ENCODE assay signal across 23 cellular contexts in the genomic region with DNA sequence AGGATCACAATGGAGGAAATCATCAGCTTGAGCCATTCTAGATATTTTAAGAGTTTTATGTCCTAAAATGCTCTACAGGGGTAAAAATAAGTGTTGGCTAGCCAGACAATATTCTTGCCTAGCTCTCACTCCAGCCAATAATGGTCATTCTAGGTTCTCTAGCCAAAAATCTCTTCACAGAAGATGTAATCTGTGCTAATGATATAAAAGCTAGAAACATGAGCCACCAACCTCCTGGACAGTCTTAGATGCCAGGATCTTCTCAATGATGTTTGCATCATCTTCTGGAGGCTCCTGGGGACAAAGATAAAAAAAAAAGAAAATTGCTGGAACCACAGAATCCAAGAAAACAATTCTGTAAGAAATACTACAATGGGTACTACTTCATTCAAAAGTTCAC.
"Had no signal": no experiment of that assay in that cellular context is flagged by ENCODE, and none has a peak within 500 bp of the region (broad histone marks: within the 10 kb centered on the region; RNA-seq: fewer than 3 reads in every experiment).

No MANE protein-coding gene starts in this region.

- H3K27ac ChIP-seq: colonic mucosa, pancreas, prostate gland, right lobe of liver, spleen, tibial artery, upper lobe of right lung, vagina had no signal

- H3K27me3 ChIP-seq: colonic mucosa, pancreas, right lobe of liver, spleen, tibial artery, upper lobe of right lung, vagina had no signal

- H3K27me3 Mint-ChIP-seq: naive B cell; stimulated activated memory B cell treated with anti-CD40 and anti-IgM and Interleukin-4, amounts not matched to agents 10 μg/mL and 1 μg/mL and 100 μg/mL, for 72 hours; stimulated activated naive CD8-positive, alpha-beta T cell treated with anti-CD3 and anti-CD28 coated beads, Interleukin-15, Interleukin-2, amounts not matched to agents 100 ng/mL and 50 ng/mL, for 24 hours had no signal

- H3K36me3 ChIP-seq: colonic mucosa, prostate gland, right lobe of liver had no signal

- H3K4me3 Mint-ChIP-seq: endodermal cell; naive B cell; nephron; stimulated activated memory B cell treated with anti-CD40 and anti-IgM and Interleukin-4, amounts not matched to agents 10 μg/mL and 1 μg/mL and 100 μg/mL, for 72 hours; stimulated activated naive CD8-positive, alpha-beta T cell treated with anti-CD3 and anti-CD28 coated beads, Interleukin-15, Interleukin-2, amounts not matched to agents 100 ng/mL and 50 ng/mL, for 24 hours had no signal

- H3K9me3 Mint-ChIP-seq: naive B cell; stimulated activated memory B cell treated with anti-CD40 and anti-IgM and Interleukin-4, amounts not matched to agents 10 μg/mL and 1 μg/mL and 100 μg/mL, for 72 hours; stimulated activated naive CD8-positive, alpha-beta T cell treated with anti-CD3 and anti-CD28 coated beads, Interleukin-15, Interleukin-2, amounts not matched to agents 100 ng/mL and 50 ng/mL, for 24 hours had no signal

- ATAC-seq: pancreas; stimulated activated memory B cell treated with anti-CD40 and anti-IgM and Interleukin-4, amounts not matched to agents 10 μg/mL and 1 μg/mL and 100 μg/mL, for 72 hours; upper lobe of right lung had no signal

- H3K27ac Mint-ChIP-seq: nephron; stimulated activated memory B cell treated with anti-CD40 and anti-IgM and Interleukin-4, amounts not matched to agents 10 μg/mL and 1 μg/mL and 100 μg/mL, for 72 hours; stimulated activated naive CD8-positive, alpha-beta T cell treated with anti-CD3 and anti-CD28 coated beads, Interleukin-15, Interleukin-2, amounts not matched to agents 100 ng/mL and 50 ng/mL, for 24 hours had no signal

- H3K4me3 ChIP-seq: colonic mucosa, pancreas, prostate gland, right lobe of liver, spleen, tibial artery, upper lobe of right lung, vagina had no signal

- DNase-seq: colonic mucosa; dermis blood vessel endothelial cell; endodermal cell; erythroblast; foreskin fibroblast; hippocampal formation; kidney glomerular epithelial cell; mesendoderm; naive B cell; occipital lobe; pancreas; right lobe of liver; spleen; stimulated activated CD4-positive, alpha-beta T cell treated with anti-CD3 and anti-CD28 coated beads, Interleukin-15, amount 100 ng/mL, for 24 hours; stimulated activated CD4-positive, alpha-beta T cell treated with anti-CD3 and anti-CD28 coated beads, Interleukin-1b, Interleukin-23, amount 100 ng/mL, for 48 hours; stimulated activated CD4-positive, alpha-beta T cell treated with anti-CD3 and anti-CD28 coated beads, Interleukin-4, amount 100 ng/mL, for 24 hours; tibial artery; upper lobe of right lung had no signal

- H3K4me1 ChIP-seq: colonic mucosa, pancreas, prostate gland, spleen, tibial artery, vagina had no signal

- H3K4me1 Mint-ChIP-seq: stimulated activated memory B cell treated with anti-CD40 and anti-IgM and Interleukin-4, amounts not matched to agents 10 μg/mL and 1 μg/mL and 100 μg/mL, for 72 hours had no signal

- H3K9me3 ChIP-seq: colonic mucosa, pancreas, prostate gland, right lobe of liver, tibial artery, upper lobe of right lung, vagina had no signal
